Comparison of ENCODE assay signal across 8 cellular contexts in genomic region chr2:241659150-241659739, GRCh38. TPM values are rescaled to one million over a fixed set of nuclear protein-coding genes. Genes with fewer than 3 reads are reported as not detected.
DNase-seq lines count a peak whose midpoint lies in the region; ATAC-seq and TF ChIP-seq lines count a peak whose summit lies in the region.

No MANE protein-coding gene starts in this region.

- no peaks in the 10 kb centered on the region for H3K27me3 ChIP-seq in testis

- DNase-seq in Daoy (ENCODE audit: low read depth), result peak; percentile 57
- DNase-seq in T follicular helper cell (ENCODE audit: low read depth), result peak; percentile 11
- peak; percentile 59 for DNase-seq in dedifferentiated amniotic fluid mesenchymal stem cell (ENCODE audit: extremely low spot score)
- DNase-seq in lung microvascular endothelial cell (ENCODE audit: low read depth in 2 of 2), result peak; percentile 82 to 84
- peak; percentile 88 for DNase-seq in testis
- no peak for DNase-seq in LoVo (ENCODE audit: low spot score)

- TF ChIP-seq POLR2A in testis (IDR thresholded peaks at IDR 0.05), result no peak

- no peaks in the 10 kb centered on the region for H3K36me3 ChIP-seq in testis (ENCODE audit: low read depth, missing control alignments)

- H3K4me3 ChIP-seq in testis, result no peak overlapping the region

- no peaks in the 10 kb centered on the region for H3K9me3 ChIP-seq in testis

- ATAC-seq in GM21825 (IDR thresholded peaks at IDR 0.05; ENCODE audit: unreplicated experiment), result no peak

- no peaks in the 10 kb centered on the region for H3K4me1 ChIP-seq in testis

- peak; percentile 61 for TF ChIP-seq CTCF in LNCAP (IDR thresholded peaks at IDR 0.05)
- peak in 2 of 3 experiments; percentile 57 to 59 for TF ChIP-seq CTCF in testis (IDR thresholded peaks at IDR 0.05)

- no peak overlapping the region for H3K27ac ChIP-seq in testis

- intact Hi-C loops in testis (cut with DNase I; ENCODE audit: low total_unique reads), result no loop called here

- 39 to 51% methylated on average over 15 to 26 of the region's 26 CpGs for WGBS in testis, 2 donors

RNA-seq across cellular contexts. Expression of gene ATG4B, which starts 21.8 kb away (rescaled TPM):
- 72.9 and 92.6 TPM in 2 replicates for total RNA-seq in Daoy (2014; rRNA removed; shearing (Covaris generic))
- 26.2 and 39.1 TPM in 2 replicates for total RNA-seq in lung microvascular endothelial cell
- total RNA-seq in testis, result 100 to 1,000 TPM; 149 to 159 TPM
- 123 TPM for polyA plus RNA-seq in testis (ENCODE audit: insufficient read depth, low read depth, low replicate concordance)

RNA-seq across cellular contexts. Expression of gene THAP4, which starts 22.3 kb away (rescaled TPM):
- 45.7 and 46.5 TPM in 2 replicates for total RNA-seq in Daoy (2014; rRNA removed; shearing (Covaris generic))
- total RNA-seq in lung microvascular endothelial cell (30.5 and 39.1 TPM in 2 replicates), testis (10 to 100 TPM; 61.3 to 73.5 TPM)
- 73.5 TPM for polyA plus RNA-seq in testis (ENCODE audit: insufficient read depth, low read depth, low replicate concordance)

RNA-seq across cellular contexts. Expression of gene DTYMK, which starts 27.4 kb away (rescaled TPM):
- 105 and 141 TPM in 2 replicates for total RNA-seq in Daoy (2014; rRNA removed; shearing (Covaris generic))
- total RNA-seq in lung microvascular endothelial cell (22.0 and 30.3 TPM in 2 replicates), testis (10 to 100 TPM; 27.4 to 30.0 TPM)
- polyA plus RNA-seq in testis (ENCODE audit: insufficient read depth, low read depth, low replicate concordance), result 16.4 TPM

RNA-seq across cellular contexts. Expression of gene ING5, which starts 42.6 kb away (rescaled TPM):
- 12.0 and 21.0 TPM in 2 replicates for total RNA-seq in Daoy (2014; rRNA removed; shearing (Covaris generic))
- total RNA-seq in lung microvascular endothelial cell (15.3 and 26.4 TPM in 2 replicates), testis (10 to 100 TPM; 44.5 to 56.9 TPM)
- polyA plus RNA-seq in testis (ENCODE audit: insufficient read depth, low read depth, low replicate concordance), result 21.5 TPM
